ENCODE assay signal across 23 cellular contexts in genomic region chr2:107025869-107026380, GRCh38.
A peak's percentile ranks its signal among the peaks of the same experiment; 100 is the strongest.
DNase-seq lines count a peak whose midpoint lies in the region; ATAC-seq and TF ChIP-seq lines count a peak whose summit lies in the region.
"Had no signal": no experiment of that assay in that cellular context is flagged by ENCODE, and none has a peak within 500 bp of the region (broad histone marks: within the 10 kb centered on the region; RNA-seq: fewer than 3 reads in every experiment).

No MANE protein-coding gene starts in this region.

- POLR2A ChIA-PET in AG04449 (lab: Yijun Ruan, JAX), result interaction anchor here (1.9 kb wide), 1 partner anchor 24 kb away, joined by 8 read pairs; no protein-coding TSS in a partner anchor

- no peak for ATAC-seq in GM21360 (IDR thresholded peaks at IDR 0.05; ENCODE audit: unreplicated experiment)
- no peak for ATAC-seq in GM18517 (IDR thresholded peaks at IDR 0.05; ENCODE audit: unreplicated experiment)
- ATAC-seq: gastrocnemius medialis, lower lobe of right lung had no signal

- DNase-seq in AG04449 (ENCODE audit: low read depth, low spot score), result peak; percentile 59
- DNase-seq in HS-5 (ENCODE audit: low read depth), result peak; percentile 56
- DNase-seq in amniotic epithelial cell (ENCODE audit: low read depth), result peak; percentile 91
- peak; percentile 35 for DNase-seq in kidney epithelial cell (ENCODE audit: low read depth)
- no peak for DNase-seq in cerebellar nuclear complex (lab: John Stamatoyannopoulos, UW)
- no peak for DNase-seq in activated CD8-positive, alpha-beta memory T cell treated with anti-CD3 and anti-CD28 coated beads, Interleukin-2, amount 50 U/mL, for 48 hours
- DNase-seq: 8988T; activated CD4-positive, alpha-beta T cell treated with anti-CD3 and anti-CD28 coated beads for 4 hours; activated effector memory CD4-positive, alpha-beta T cell treated with Interleukin-2 at 50 U/mL for 16 hours; aorta; CD4-positive, CD25-positive, alpha-beta regulatory T cell; DND-41; gastrocnemius medialis; lower lobe of right lung; MV-4-11; naive B cell; NCI-H2081; NCI-H510A treated with DMSO at 0.1 percent for 48 hours; stimulated activated CD4-positive, alpha-beta T cell treated with anti-CD3 and anti-CD28 coated beads, Interleukin-4, amount 100 ng/mL, for 4 hours; stimulated activated CD8-positive, alpha-beta memory T cell treated with anti-CD3 and anti-CD28 coated beads, Interleukin-4, amount 100 ng/mL, for 48 hours had no signal

- TF ChIP-seq CTCF in AG04449 (IDR thresholded peaks at IDR 0.05; ENCODE audit: insufficient read depth, low read length, missing control alignments) (no peak), kidney epithelial cell (IDR thresholded peaks at IDR 0.05; ENCODE audit: insufficient read depth, low read length, poor library complexity, severe bottlenecking) (no peak)

- H3K4me3 ChIP-seq in AG04449 (ENCODE audit: low read depth, low read length), result no peak overlapping the region
- H3K4me3 ChIP-seq in kidney epithelial cell (ENCODE audit: low read depth, low read length), result no peak overlapping the region
- H3K4me3 ChIP-seq: gastrocnemius medialis, lower lobe of right lung, thoracic aorta had no signal

- no peaks in the 10 kb centered on the region for H3K27me3 ChIP-seq in kidney epithelial cell (ENCODE audit: control insufficient read depth, insufficient read depth, low read length)
- H3K27me3 ChIP-seq: gastrocnemius medialis had no signal

- H3K36me3 ChIP-seq in kidney epithelial cell (ENCODE audit: control insufficient read depth, insufficient read depth, low read length), result no peaks in the 10 kb centered on the region
- H3K36me3 ChIP-seq: gastrocnemius medialis, lower lobe of right lung, thoracic aorta had no signal

- CTCF ChIA-PET in AG04449 (lab: Yijun Ruan, JAX), result no interaction called here

Comparison
In these comparisons a context has a peak if more than half of its experiments do, and no peak if none do; other contexts are left out.
1. DNase-seq: peak in AG04449 (single experiment), HS-5 (single experiment), amniotic epithelial cell (single experiment) and kidney epithelial cell (single experiment); none in cerebellar nuclear complex (0 of 2) and activated CD8-positive, alpha-beta memory T cell treated with anti-CD3 and anti-CD28 coated beads, Interleukin-2, amount 50 U/mL, for 48 hours (single experiment).